ENCODE assay signal across 1 cellular context in the genomic region with DNA sequence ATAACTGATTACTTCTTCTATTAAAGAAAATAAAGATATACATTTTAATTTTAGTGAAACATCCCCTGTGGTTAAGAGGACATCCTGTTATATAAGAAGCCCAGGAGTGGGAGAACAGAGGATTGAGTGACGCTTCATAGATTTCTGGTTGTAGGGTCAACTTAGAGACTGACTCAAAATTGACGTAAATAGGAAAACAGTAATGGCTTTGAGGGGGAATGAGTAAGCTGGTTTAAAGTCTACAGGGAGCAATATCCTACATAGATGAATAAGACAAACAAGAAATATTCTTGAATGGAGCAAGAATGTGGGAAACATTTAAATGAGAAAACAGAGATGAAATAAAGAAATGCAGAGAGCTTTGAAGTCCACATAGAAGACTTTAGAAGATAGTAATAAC. TPM values are rescaled to one million over a fixed set of nuclear protein-coding genes. Genes with fewer than 3 reads are reported as not detected.
"Had no signal": no experiment of that assay in that cellular context is flagged by ENCODE, and none has a peak within 500 bp of the region (broad histone marks: within the 10 kb centered on the region; RNA-seq: fewer than 3 reads in every experiment).

No MANE protein-coding gene starts in this region.

RNA-seq across cellular contexts. Expression of gene NUDT4B, which starts 20.7 kb away (rescaled TPM):
- total RNA-seq: PC-9 had no signal
